In the genomic region with DNA sequence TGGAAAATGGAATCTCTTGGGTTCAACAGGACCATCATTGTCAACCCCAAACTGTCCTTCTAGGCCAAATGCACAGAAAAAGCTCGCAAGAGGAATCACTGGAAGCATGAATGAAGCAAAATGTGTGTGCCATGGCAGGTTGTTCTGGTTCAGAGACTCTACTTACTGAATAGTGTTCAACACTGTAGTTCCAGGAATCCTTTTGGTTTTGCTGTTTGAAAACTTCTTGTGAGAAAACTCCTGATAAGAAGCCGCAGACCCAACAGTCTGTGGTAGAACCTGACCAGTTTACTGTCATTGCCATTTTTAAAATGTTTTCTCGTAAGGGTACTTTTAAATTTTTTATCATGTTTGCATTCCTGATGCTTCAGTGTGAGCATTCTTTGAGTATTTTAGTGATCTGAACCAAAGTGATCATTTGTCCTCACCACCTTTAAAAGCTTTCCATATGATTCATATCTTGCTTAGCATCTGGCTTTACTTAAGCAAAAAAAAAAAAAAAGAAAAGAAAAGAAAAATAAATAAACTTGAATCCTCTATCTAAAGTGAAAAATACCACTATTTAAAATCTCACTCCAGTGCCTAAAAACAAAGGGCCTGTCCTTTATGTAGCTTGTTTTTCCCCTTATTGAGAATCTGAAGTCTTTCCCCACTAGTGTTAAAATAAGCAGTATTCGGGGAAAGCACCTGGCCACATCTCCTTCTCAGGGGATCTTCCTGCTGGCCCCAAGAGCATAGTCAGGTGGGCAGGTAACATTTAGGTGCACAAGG, we compare ENCODE assay signal across 13 cellular contexts.
DNase-seq lines count a peak whose midpoint lies in the region; ATAC-seq and TF ChIP-seq lines count a peak whose summit lies in the region.
"Had no signal": no experiment of that assay in that cellular context is flagged by ENCODE, and none has a peak within 500 bp of the region (broad histone marks: within the 10 kb centered on the region; RNA-seq: fewer than 3 reads in every experiment).

No MANE protein-coding gene starts in this region.

- H3K27ac Mint-ChIP-seq in progenitor cell of endocrine pancreas, result no peak overlapping the region
- no peak overlapping the region for H3K27ac Mint-ChIP-seq in nephron progenitor cell
- H3K27ac Mint-ChIP-seq in activated CD8-positive, alpha-beta memory T cell treated with anti-CD3 and anti-CD28 coated beads, Interleukin-2, amount 10 ng/mL, durations not matched to agents 7 days and 5 days, result no peak overlapping the region
- H3K27ac Mint-ChIP-seq: activated CD8-positive, alpha-beta T cell treated with anti-CD3 and anti-CD28 coated beads, Interleukin-2, amount 10 ng/mL, durations not matched to agents 7 days and 5 days had no signal

- no peak overlapping the region for H3K4me3 Mint-ChIP-seq in progenitor cell of endocrine pancreas (ENCODE audit: low read depth)
- H3K4me3 Mint-ChIP-seq in nephron progenitor cell, result no peak overlapping the region
- no peak overlapping the region for H3K4me3 Mint-ChIP-seq in activated CD8-positive, alpha-beta memory T cell treated with anti-CD3 and anti-CD28 coated beads, Interleukin-2, amount 10 ng/mL, durations not matched to agents 7 days and 5 days
- H3K4me3 Mint-ChIP-seq: activated CD8-positive, alpha-beta T cell treated with anti-CD3 and anti-CD28 coated beads, Interleukin-2, amount 10 ng/mL, durations not matched to agents 7 days and 5 days had no signal

- CTCF ChIA-PET in activated CD8-positive, alpha-beta memory T cell treated with anti-CD3 and anti-CD28 coated beads, Interleukin-2, amount 10 ng/mL, durations not matched to agents 7 days and 5 days (lab: Charles Lee), result no interaction called here

- H3K27me3 Mint-ChIP-seq in progenitor cell of endocrine pancreas (peaks cover 20% of the 10 kb centered on the region), nephron progenitor cell (ENCODE audit: low read depth, poor library complexity) (no peaks in the 10 kb centered on the region)
- H3K27me3 Mint-ChIP-seq in activated CD8-positive, alpha-beta memory T cell treated with anti-CD3 and anti-CD28 coated beads, Interleukin-2, amount 10 ng/mL, durations not matched to agents 7 days and 5 days, result peaks cover 2% of the 10 kb centered on the region

- in situ Hi-C loops in astrocyte of the spinal cord (cut with HindIII; ENCODE audit: low sequenced_read_pairs), result no loop called here

- ATAC-seq in GM19455 (IDR thresholded peaks at IDR 0.05; ENCODE audit: unreplicated experiment), result peak; percentile 59
- peak; percentile 51 for ATAC-seq in HG03103 (IDR thresholded peaks at IDR 0.05; ENCODE audit: low read depth, unreplicated experiment)
- ATAC-seq in activated CD8-positive, alpha-beta memory T cell treated with anti-CD3 and anti-CD28 coated beads, Interleukin-2, amount 10 ng/mL, durations not matched to agents 7 days and 5 days, result no peak
- ATAC-seq: activated CD8-positive, alpha-beta T cell treated with anti-CD3 and anti-CD28 coated beads, Interleukin-2, amount 10 ng/mL, durations not matched to agents 7 days and 5 days; PC-3 had no signal

- peaks cover 12% of the 10 kb centered on the region for H3K4me1 Mint-ChIP-seq in progenitor cell of endocrine pancreas (ENCODE audit: low read depth)
- peaks cover 7% of the 10 kb centered on the region for H3K4me1 Mint-ChIP-seq in nephron progenitor cell
- H3K4me1 Mint-ChIP-seq in activated CD8-positive, alpha-beta memory T cell treated with anti-CD3 and anti-CD28 coated beads, Interleukin-2, amount 10 ng/mL, durations not matched to agents 7 days and 5 days, result no peaks in the 10 kb centered on the region

- peaks cover 8% of the 10 kb centered on the region for H3K9me3 Mint-ChIP-seq in progenitor cell of endocrine pancreas (ENCODE audit: low read depth)
- peaks cover 12% of the 10 kb centered on the region for H3K9me3 Mint-ChIP-seq in nephron progenitor cell
- no peaks in the 10 kb centered on the region for H3K9me3 Mint-ChIP-seq in activated CD8-positive, alpha-beta memory T cell treated with anti-CD3 and anti-CD28 coated beads, Interleukin-2, amount 10 ng/mL, durations not matched to agents 7 days and 5 days (ENCODE audit: low read depth)

- TF ChIP-seq CTCF in AG09319 (IDR thresholded peaks at IDR 0.05; ENCODE audit: low read depth, low read length), result no peak
- no peak for TF ChIP-seq CTCF in astrocyte of the spinal cord (IDR thresholded peaks at IDR 0.05; ENCODE audit: low read depth, low read length)
- TF ChIP-seq CTCF in progenitor cell of endocrine pancreas (IDR thresholded peaks at IDR 0.05; ENCODE audit: unreplicated experiment), result no peak
- no peak for TF ChIP-seq CTCF in nephron progenitor cell (IDR thresholded peaks at IDR 0.05)

- DNase-seq in AG09319 (ENCODE audit: extremely low read depth, low read depth) (peak; percentile 42), astrocyte of the spinal cord (ENCODE audit: low read depth, low spot score) (peak; percentile 87), progenitor cell of endocrine pancreas (ENCODE audit: low spot score, unreplicated experiment) (no peak), nephron progenitor cell (no peak)
- DNase-seq in activated CD8-positive, alpha-beta memory T cell treated with anti-CD3 and anti-CD28 coated beads for 24 hours, result no peak
- DNase-seq in activated CD8-positive, alpha-beta memory T cell treated with anti-CD3 and anti-CD28 coated beads, Interleukin-2, amount 10 ng/mL, durations not matched to agents 7 days and 5 days, result no peak
- DNase-seq: activated CD8-positive, alpha-beta T cell treated with anti-CD3 and anti-CD28 coated beads, Interleukin-2, amount 10 ng/mL, durations not matched to agents 7 days and 5 days; kidney; PC-3 had no signal

- no peak overlapping the region for H3K4me3 ChIP-seq in astrocyte of the spinal cord (ENCODE audit: low read depth, low read length)
- H3K4me3 ChIP-seq: BLaER1 treated with 17β-estradiol and CSF1 and Interleukin-3, amounts not matched to agents 10 nM and 100 nM; skin epidermis had no signal

- H3K36me3 Mint-ChIP-seq in progenitor cell of endocrine pancreas (ENCODE audit: insufficient read depth), result peaks cover 16% of the 10 kb centered on the region
- peaks cover 7% of the 10 kb centered on the region for H3K36me3 Mint-ChIP-seq in nephron progenitor cell (ENCODE audit: low read depth)
- H3K36me3 Mint-ChIP-seq in activated CD8-positive, alpha-beta memory T cell treated with anti-CD3 and anti-CD28 coated beads, Interleukin-2, amount 10 ng/mL, durations not matched to agents 7 days and 5 days, result no peaks in the 10 kb centered on the region

Comparison
In these comparisons a context has a peak if more than half of its experiments do, and no peak if none do; other contexts are left out.
1. DNase-seq: peak in AG09319 (single experiment) and astrocyte of the spinal cord (single experiment); none in progenitor cell of endocrine pancreas (single experiment), activated CD8-positive, alpha-beta memory T cell treated with anti-CD3 and anti-CD28 coated beads for 24 hours (single experiment), nephron progenitor cell (single experiment) and activated CD8-positive, alpha-beta memory T cell treated with anti-CD3 and anti-CD28 coated beads, Interleukin-2, amount 10 ng/mL, durations not matched to agents 7 days and 5 days (single experiment).